Comparison of ENCODE assay signal across 2 cellular contexts in the genomic region with DNA sequence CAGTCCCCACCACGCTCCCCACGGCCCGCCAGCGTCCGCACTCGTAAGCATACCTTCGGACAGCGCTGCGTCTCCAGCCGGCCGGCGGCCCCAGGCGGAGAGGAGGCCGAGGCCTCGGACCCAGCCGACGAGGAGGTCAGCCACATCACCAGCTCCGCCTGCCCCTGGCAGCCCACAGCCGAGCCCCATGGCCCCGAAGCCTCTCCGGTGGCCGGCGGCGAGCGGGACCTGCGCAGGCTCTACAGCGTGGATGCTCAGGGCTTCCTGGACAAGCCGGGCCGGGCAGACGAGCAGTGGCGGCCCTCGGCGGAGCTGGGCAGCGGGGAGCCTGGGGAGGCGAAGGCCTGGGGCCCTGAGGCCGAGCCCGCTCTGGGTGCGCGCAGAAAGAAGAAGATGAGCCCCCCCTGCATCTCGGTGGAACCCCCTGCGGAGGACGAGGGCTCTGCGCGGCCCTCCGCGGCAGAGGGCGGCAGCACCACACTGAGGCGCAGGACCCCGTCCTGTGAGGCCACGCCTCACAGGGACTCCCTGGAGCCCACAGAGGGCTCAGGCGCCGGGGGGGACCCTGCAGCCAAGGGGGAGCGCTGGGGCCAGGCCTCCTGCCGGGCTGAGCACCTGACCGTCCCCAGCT.
TF ChIP-seq lines count a peak whose summit lies in the region.

No MANE protein-coding gene starts in this region.

TF ChIP-seq in HEK293, 187 proteins besides CTCF, POLR2A, EP300 and RAD21:
- TF ChIP-seq GLIS2 (tag by site-specific recombination; IDR thresholded peaks at IDR 0.05) = 0 out of 2 replicates have a peak, but pooled peaks have one; percentile 10
- TF ChIP-seq, protein P1, sequence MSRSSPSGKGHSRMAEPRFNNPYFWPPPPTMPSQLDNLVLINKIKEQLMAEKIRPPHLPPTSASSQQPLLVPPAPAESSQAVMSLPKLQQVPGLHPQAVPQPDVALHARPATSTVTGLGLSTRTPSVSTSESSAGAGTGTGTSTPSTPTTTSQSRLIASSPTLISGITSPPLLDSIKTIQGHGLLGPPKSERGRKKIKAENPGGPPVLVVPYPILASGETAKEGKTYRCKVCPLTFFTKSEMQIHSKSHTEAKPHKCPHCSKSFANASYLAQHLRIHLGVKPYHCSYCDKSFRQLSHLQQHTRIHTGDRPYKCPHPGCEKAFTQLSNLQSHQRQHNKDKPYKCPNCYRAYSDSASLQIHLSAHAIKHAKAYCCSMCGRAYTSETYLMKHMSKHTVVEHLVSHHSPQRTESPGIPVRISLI (tag by site-specific recombination; IDR thresholded peaks at IDR 0.05) = no peak

TF ChIP-seq in H1, 55 proteins besides CTCF, POLR2A, EP300 and RAD21:
- TF ChIP-seq CTBP2 (IDR thresholded peaks at IDR 0.05; ENCODE audit: borderline replicate concordance, insufficient read depth, insufficient read length, low read length) = no peak
- no peak for TF ChIP-seq NANOG (IDR thresholded peaks at IDR 0.05; ENCODE audit: insufficient read depth, low read depth, low read length, poor library complexity, severe bottlenecking)
- TF ChIP-seq GTF2F1 (IDR thresholded peaks at IDR 0.05; ENCODE audit: borderline replicate concordance, low read depth, low read length) = no peak
- no peak for TF ChIP-seq SIN3A (conservative IDR thresholded peaks at IDR 0.05 in 1 of 2, IDR thresholded peaks at IDR 0.05 in 1 of 2; ENCODE audit: low read depth in 1 of 2, low read length in 2 of 2)
- TF ChIP-seq EGR1 (IDR thresholded peaks at IDR 0.05; ENCODE audit: borderline replicate concordance, low read depth, low read length) = no peak
- TF ChIP-seq SRF (IDR thresholded peaks at IDR 0.05; ENCODE audit: low read depth, low read length) = no peak
- no peak for TF ChIP-seq SIX5 (IDR thresholded peaks at IDR 0.05; ENCODE audit: low read depth, low read length)
- TF ChIP-seq EZH2 (IDR thresholded peaks at IDR 0.05; ENCODE audit: low read depth, low read length, severe bottlenecking) = no peak
- TF ChIP-seq, protein P2, sequence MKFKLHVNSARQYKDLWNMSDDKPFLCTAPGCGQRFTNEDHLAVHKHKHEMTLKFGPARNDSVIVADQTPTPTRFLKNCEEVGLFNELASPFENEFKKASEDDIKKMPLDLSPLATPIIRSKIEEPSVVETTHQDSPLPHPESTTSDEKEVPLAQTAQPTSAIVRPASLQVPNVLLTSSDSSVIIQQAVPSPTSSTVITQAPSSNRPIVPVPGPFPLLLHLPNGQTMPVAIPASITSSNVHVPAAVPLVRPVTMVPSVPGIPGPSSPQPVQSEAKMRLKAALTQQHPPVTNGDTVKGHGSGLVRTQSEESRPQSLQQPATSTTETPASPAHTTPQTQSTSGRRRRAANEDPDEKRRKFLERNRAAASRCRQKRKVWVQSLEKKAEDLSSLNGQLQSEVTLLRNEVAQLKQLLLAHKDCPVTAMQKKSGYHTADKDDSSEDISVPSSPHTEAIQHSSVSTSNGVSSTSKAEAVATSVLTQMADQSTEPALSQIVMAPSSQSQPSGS (IDR thresholded peaks at IDR 0.05; ENCODE audit: low read length) = no peak
- TF ChIP-seq FOSL1 (IDR thresholded peaks at IDR 0.05; ENCODE audit: insufficient read depth, low read depth, low read length) = no peak
- TF ChIP-seq POU5F1 (IDR thresholded peaks at IDR 0.05; ENCODE audit: low read depth, low read length) = no peak
- no peak for TF ChIP-seq HDAC2 (IDR thresholded peaks at IDR 0.05; ENCODE audit: borderline replicate concordance in 1 of 2, low read depth in 2 of 2, low read length in 2 of 2)
- no peak for TF ChIP-seq ZNF274 (IDR thresholded peaks at IDR 0.05; ENCODE audit: borderline replicate concordance, extremely low read depth, low read length)
- no peak for TF ChIP-seq SAP30 (IDR thresholded peaks at IDR 0.05; ENCODE audit: insufficient read depth, insufficient replicate concordance, low read length)
- no peak for TF ChIP-seq BACH1 (IDR thresholded peaks at IDR 0.05; ENCODE audit: low read length)
- no peak for TF ChIP-seq CHD1 (IDR thresholded peaks at IDR 0.05; ENCODE audit: low read depth, low read length)
- TF ChIP-seq, protein P3, sequence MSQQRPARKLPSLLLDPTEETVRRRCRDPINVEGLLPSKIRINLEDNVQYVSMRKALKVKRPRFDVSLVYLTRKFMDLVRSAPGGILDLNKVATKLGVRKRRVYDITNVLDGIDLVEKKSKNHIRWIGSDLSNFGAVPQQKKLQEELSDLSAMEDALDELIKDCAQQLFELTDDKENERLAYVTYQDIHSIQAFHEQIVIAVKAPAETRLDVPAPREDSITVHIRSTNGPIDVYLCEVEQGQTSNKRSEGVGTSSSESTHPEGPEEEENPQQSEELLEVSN (IDR thresholded peaks at IDR 0.05) = no peak
TF ChIP-seq in H1: peak in this region for 0.
